In the genomic region with DNA sequence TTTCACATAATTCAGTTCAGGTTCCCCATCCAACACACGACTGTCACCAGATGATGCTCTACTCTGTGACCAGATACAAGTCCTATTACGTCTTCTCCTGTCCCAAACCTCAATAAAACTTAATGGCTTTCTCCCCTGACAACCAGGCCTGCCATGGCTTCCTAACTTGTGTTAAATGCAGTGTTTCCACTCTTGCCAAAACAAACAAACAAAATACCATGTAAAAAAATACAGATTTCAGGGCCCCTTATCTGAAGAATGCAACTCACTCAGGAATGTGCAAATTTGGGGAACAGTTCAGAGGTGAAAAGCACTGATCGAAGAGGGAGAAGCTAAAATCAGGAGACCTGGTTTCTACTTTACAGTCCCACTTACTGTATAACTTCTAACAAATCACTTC, we compare ENCODE assay signal across 8 cellular contexts. TPM values are rescaled to one million over a fixed set of nuclear protein-coding genes. Genes with fewer than 3 reads are reported as not detected.
DNase-seq lines count a peak whose midpoint lies in the region; ATAC-seq and TF ChIP-seq lines count a peak whose summit lies in the region.

No MANE protein-coding gene starts in this region.

- H3K36me3 ChIP-seq in adipocyte (ENCODE audit: control insufficient read depth, insufficient read depth, low read length, severe bottlenecking): peaks cover 4% of the 10 kb centered on the region
- H3K36me3 ChIP-seq in thyroid gland: no peaks in the 10 kb centered on the region

- H3K4me1 Mint-ChIP-seq in activated T-cell treated with anti-CD3 and anti-CD28 coated beads, Interleukin-2, amount 50 U/mL, for 24 hours (ENCODE audit: low read depth): peaks cover 23% of the 10 kb centered on the region

- no peak for TF ChIP-seq POLR2A in thyroid gland (IDR thresholded peaks at IDR 0.05)

- no peaks in the 10 kb centered on the region for H3K9me3 Mint-ChIP-seq in activated T-cell treated with anti-CD3 and anti-CD28 coated beads, Interleukin-2, amount 50 U/mL, for 24 hours

- H3K9me3 ChIP-seq in adipocyte (ENCODE audit: control insufficient read depth, low read length): no peaks in the 10 kb centered on the region
- no peaks in the 10 kb centered on the region for H3K9me3 ChIP-seq in thyroid gland

- peak overlapping the region; percentile 95 for H3K9ac ChIP-seq in adipocyte (ENCODE audit: low read length)

- H3K36me3 Mint-ChIP-seq in activated T-cell treated with anti-CD3 and anti-CD28 coated beads, Interleukin-2, amount 50 U/mL, for 24 hours (ENCODE audit: low read depth): peaks cover 26% of the 10 kb centered on the region

- H3K4me1 ChIP-seq in adipocyte (ENCODE audit: control insufficient read depth, insufficient read depth, low read length): peaks cover 4% of the 10 kb centered on the region
- H3K4me1 ChIP-seq in thyroid gland: peaks cover 10 to 11% of the 10 kb centered on the region in 2 donors

- TF ChIP-seq CTCF in thyroid gland (IDR thresholded peaks at IDR 0.05): no peak

- ATAC-seq in GM18511 (IDR thresholded peaks at IDR 0.05; ENCODE audit: unreplicated experiment) (no peak), HG03354 (IDR thresholded peaks at IDR 0.05; ENCODE audit: poor library complexity, severe bottlenecking, unreplicated experiment) (no peak)

- H3K27ac ChIP-seq in thyroid gland: peak overlapping the region in 1 of 3 donors; percentile 35

- no peaks in the 10 kb centered on the region for H3K27me3 Mint-ChIP-seq in activated T-cell treated with anti-CD3 and anti-CD28 coated beads, Interleukin-2, amount 50 U/mL, for 24 hours

- no peak for DNase-seq in activated T-cell treated with anti-CD3 and anti-CD28 coated beads, Interleukin-2, amount 50 U/mL, for 24 hours
- no peak for DNase-seq in activated T-cell treated with anti-CD3 and anti-CD28 coated beads for 4 hours
- DNase-seq in adipocyte (ENCODE audit: low read depth): no peak
- peak; percentile 58 for DNase-seq in kidney glomerular epithelial cell (lab: John Stamatoyannopoulos, UW)
- no peak for DNase-seq in thyroid gland
- DNase-seq in NCI-H1694 (lab: John Stamatoyannopoulos, UW): no peak

- peak overlapping the region; percentile 98 for H3K27ac Mint-ChIP-seq in activated T-cell treated with anti-CD3 and anti-CD28 coated beads, Interleukin-2, amount 50 U/mL, for 24 hours

- WGBS in thyroid gland, 2 donors: 34 to 35% methylated on average over 3 of the region's 3 CpGs

- H3K27me3 ChIP-seq in adipocyte (replicated peaks; ENCODE audit: control insufficient read depth, insufficient read depth, low read length) (no peaks in the 10 kb centered on the region), thyroid gland (no peaks in the 10 kb centered on the region)

- intact Hi-C loops in thyroid gland (cut with DNase I): no loop called here

- peak overlapping the region; percentile 99 for H3K4me3 ChIP-seq in adipocyte (ENCODE audit: low read length)
- peak overlapping the region; percentile 46 to 59 (median 48) for H3K4me3 ChIP-seq in thyroid gland (replicated peaks in 1 of 3)

- peak overlapping the region; percentile 90 for H3K4me3 Mint-ChIP-seq in activated T-cell treated with anti-CD3 and anti-CD28 coated beads, Interleukin-2, amount 50 U/mL, for 24 hours

RNA-seq across cellular contexts. Expression of gene NUF2, which starts 0.9 kb away (rescaled TPM):
- total RNA-seq in thyroid gland: 1 to 10 TPM in 1 of 4 donors, under 1 TPM in 1, not detected in 2; 0.44 to 2.2 TPM
